Comparison of ENCODE assay signal across 8 cellular contexts in the genomic region with DNA sequence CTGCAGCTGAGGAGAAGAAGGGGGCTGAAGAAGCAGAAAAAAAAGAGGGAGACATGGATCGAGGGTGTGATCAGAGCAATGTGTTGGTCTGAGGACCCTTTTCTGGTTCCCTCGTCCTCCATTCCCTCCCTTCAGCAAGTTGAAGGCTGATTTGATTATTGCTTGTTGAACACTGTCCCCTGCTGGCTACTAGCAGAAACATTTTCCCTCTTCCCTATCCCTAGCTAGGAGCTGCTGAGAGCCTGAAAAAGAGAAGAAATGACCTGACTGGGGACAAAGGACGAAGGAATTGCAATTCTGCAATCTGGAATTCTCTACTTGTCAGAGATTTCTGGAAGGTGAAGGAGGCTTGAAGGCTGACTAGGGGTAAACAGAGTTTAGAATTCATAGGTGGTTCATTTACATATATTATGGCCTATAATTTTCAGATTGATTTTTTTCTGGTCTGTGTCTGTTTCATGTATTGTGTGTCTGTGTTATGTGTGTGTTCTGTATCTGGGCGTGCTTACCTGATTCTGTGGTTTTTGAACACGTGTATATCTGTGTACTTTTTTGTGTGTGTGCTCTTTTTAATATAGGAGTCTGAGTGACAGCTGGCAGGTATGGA. TPM values are rescaled to one million over a fixed set of nuclear protein-coding genes. Genes with fewer than 3 reads are reported as not detected.
DNase-seq lines count a peak whose midpoint lies in the region; ATAC-seq and TF ChIP-seq lines count a peak whose summit lies in the region.

No MANE protein-coding gene starts in this region.

- H3K27me3 Mint-ChIP-seq in activated CD4-positive, alpha-beta T cell treated with anti-CD3 and anti-CD28 coated beads, Interleukin-2, amount 10 ng/mL, durations not matched to agents 24 days and 14 days: peaks cover 13% of the 10 kb centered on the region
- peaks cover 6% of the 10 kb centered on the region for H3K27me3 Mint-ChIP-seq in activated CD4-positive, alpha-beta T cell treated with anti-CD3 and anti-CD28 coated beads, Interleukin-2, amount 10 ng/mL, durations not matched to agents 7 days and 5 days

- H2AFZ ChIP-seq in neural cell (ENCODE audit: low read depth, low read length): no peak overlapping the region

- DNase-seq in activated CD4-positive, alpha-beta T cell treated with anti-CD3 and anti-CD28 coated beads, Interleukin-2, amount 10 ng/mL, durations not matched to agents 24 days and 14 days: peak; percentile 80
- DNase-seq in activated CD4-positive, alpha-beta T cell treated with anti-CD3 and anti-CD28 coated beads, Interleukin-2, amount 50 U/mL, for 1 hour: no peak
- peak; percentile 54 for DNase-seq in NCI-H2196 (lab: John Stamatoyannopoulos, UW; ENCODE audit: unreplicated experiment)
- DNase-seq in activated CD4-positive, alpha-beta T cell treated with anti-CD3 and anti-CD28 coated beads, Interleukin-2, amount 10 ng/mL, durations not matched to agents 7 days and 5 days: peak; percentile 45
- DNase-seq in foreskin keratinocyte: peak in 1 of 2 donors; percentile 53

- no peak overlapping the region for H3K4me2 ChIP-seq in neural cell (ENCODE audit: low read length)

- TF ChIP-seq CTCF in foreskin keratinocyte (conservative IDR thresholded peaks at IDR 0.05): peak; percentile 97
- TF ChIP-seq CTCF in neural cell (IDR thresholded peaks at IDR 0.05; ENCODE audit: poor library complexity, severe bottlenecking): peak; percentile 84

- H3K27ac ChIP-seq in foreskin keratinocyte: no peak overlapping the region
- H3K27ac ChIP-seq in neural cell (ENCODE audit: low read length): no peak overlapping the region

- no peak for TF ChIP-seq EP300 in neural cell (conservative IDR thresholded peaks at IDR 0.05; ENCODE audit: poor library complexity, severe bottlenecking)

- no peak overlapping the region for H3K4me3 Mint-ChIP-seq in activated CD4-positive, alpha-beta T cell treated with anti-CD3 and anti-CD28 coated beads, Interleukin-2, amount 10 ng/mL, durations not matched to agents 24 days and 14 days
- H3K4me3 Mint-ChIP-seq in activated CD4-positive, alpha-beta T cell treated with anti-CD3 and anti-CD28 coated beads, Interleukin-2, amount 10 ng/mL, durations not matched to agents 7 days and 5 days: no peak overlapping the region

- H3K4me3 ChIP-seq in neural cell (ENCODE audit: low read length): no peak overlapping the region

- no peaks in the 10 kb centered on the region for H4K20me1 ChIP-seq in neural cell (ENCODE audit: insufficient read depth)

- peaks cover 22% of the 10 kb centered on the region for H3K4me1 ChIP-seq in foreskin keratinocyte

- no peaks in the 10 kb centered on the region for H3K36me3 ChIP-seq in neural cell (ENCODE audit: insufficient read depth, low read length)

- no peaks in the 10 kb centered on the region for H3F3A ChIP-seq in neural cell (ENCODE audit: insufficient read depth, low read length, poor library complexity, severe bottlenecking)

- no peak overlapping the region for H3K9ac ChIP-seq in neural cell (ENCODE audit: low read length)

- no peak overlapping the region for H3K27ac Mint-ChIP-seq in activated CD4-positive, alpha-beta T cell treated with anti-CD3 and anti-CD28 coated beads, Interleukin-2, amount 10 ng/mL, durations not matched to agents 24 days and 14 days
- no peak overlapping the region for H3K27ac Mint-ChIP-seq in activated CD4-positive, alpha-beta T cell treated with anti-CD3 and anti-CD28 coated beads, Interleukin-2, amount 10 ng/mL, durations not matched to agents 7 days and 5 days

- no peaks in the 10 kb centered on the region for H3K79me2 ChIP-seq in neural cell (replicated peaks; ENCODE audit: insufficient read depth, low read length)

- CTCF ChIA-PET in activated CD4-positive, alpha-beta T cell treated with anti-CD3 and anti-CD28 coated beads, Interleukin-2, amount 10 ng/mL, durations not matched to agents 7 days and 5 days (lab: Charles Lee): interaction anchor here (0.6 to 2.4 kb wide), 23 partner anchors 9 to 371 kb away, joined by 3 to 18 read pairs (median 4); partner anchors contain the start of gene NHLH1

- no peaks in the 10 kb centered on the region for H3K27me3 ChIP-seq in foreskin keratinocyte
- no peaks in the 10 kb centered on the region for H3K27me3 ChIP-seq in neural cell (ENCODE audit: insufficient read depth, low read depth, low read length)

- no peaks in the 10 kb centered on the region for H3K9me3 Mint-ChIP-seq in activated CD4-positive, alpha-beta T cell treated with anti-CD3 and anti-CD28 coated beads, Interleukin-2, amount 10 ng/mL, durations not matched to agents 24 days and 14 days
- no peaks in the 10 kb centered on the region for H3K9me3 Mint-ChIP-seq in activated CD4-positive, alpha-beta T cell treated with anti-CD3 and anti-CD28 coated beads, Interleukin-2, amount 10 ng/mL, durations not matched to agents 7 days and 5 days

- no peaks in the 10 kb centered on the region for H3K9me3 ChIP-seq in neural cell (ENCODE audit: low read length)

- ATAC-seq in HG02763 (IDR thresholded peaks at IDR 0.05; ENCODE audit: unreplicated experiment) (peak; percentile 43), foreskin keratinocyte (peak; percentile 51), GM19023 (IDR thresholded peaks at IDR 0.05; ENCODE audit: unreplicated experiment) (no peak)

- intact Hi-C loops in activated CD4-positive, alpha-beta T cell treated with anti-CD3 and anti-CD28 coated beads, Interleukin-2, amount 10 ng/mL, durations not matched to agents 24 days and 14 days (cut with micrococcal nuclease): loop anchor here (2.0 to 5.0 kb wide), 4 partner anchors 22 to 276 kb away; no protein-coding TSS in a partner anchor

- H3K9me2 ChIP-seq in neural cell (ENCODE audit: insufficient read depth, low read length): no peaks in the 10 kb centered on the region

- peak; percentile 80 for TF ChIP-seq RAD21 in neural cell (conservative IDR thresholded peaks at IDR 0.05)

- POLR2A ChIA-PET in activated CD4-positive, alpha-beta T cell treated with anti-CD3 and anti-CD28 coated beads, Interleukin-2, amount 10 ng/mL, durations not matched to agents 7 days and 5 days (lab: Charles Lee): no interaction called here

- H3K4me1 Mint-ChIP-seq in activated CD4-positive, alpha-beta T cell treated with anti-CD3 and anti-CD28 coated beads, Interleukin-2, amount 10 ng/mL, durations not matched to agents 24 days and 14 days: peaks cover 13% of the 10 kb centered on the region
- peaks cover 15% of the 10 kb centered on the region for H3K4me1 Mint-ChIP-seq in activated CD4-positive, alpha-beta T cell treated with anti-CD3 and anti-CD28 coated beads, Interleukin-2, amount 10 ng/mL, durations not matched to agents 7 days and 5 days

- H3K36me3 Mint-ChIP-seq in activated CD4-positive, alpha-beta T cell treated with anti-CD3 and anti-CD28 coated beads, Interleukin-2, amount 10 ng/mL, durations not matched to agents 24 days and 14 days (ENCODE audit: low read depth): no peaks in the 10 kb centered on the region
- H3K36me3 Mint-ChIP-seq in activated CD4-positive, alpha-beta T cell treated with anti-CD3 and anti-CD28 coated beads, Interleukin-2, amount 10 ng/mL, durations not matched to agents 7 days and 5 days (ENCODE audit: low read depth): no peaks in the 10 kb centered on the region

TF ChIP-seq in neural cell, 6 proteins besides CTCF, POLR2A, EP300 and RAD21 (continues in another document):
- peak; percentile 68 for TF ChIP-seq SMC3 (conservative IDR thresholded peaks at IDR 0.05; ENCODE audit: poor library complexity)
- TF ChIP-seq MXI1 (conservative IDR thresholded peaks at IDR 0.05; ENCODE audit: poor library complexity, severe bottlenecking): no peak

RNA-seq across cellular contexts. Expression of gene NHLH1, which starts 9.8 kb away (rescaled TPM):
- total RNA-seq in activated CD4-positive, alpha-beta T cell treated with anti-CD3 and anti-CD28 coated beads, Interleukin-2, amount 10 ng/mL, durations not matched to agents 24 days and 14 days: 0.40 and 0.54 TPM in 2 replicates
- total RNA-seq in activated CD4-positive, alpha-beta T cell treated with anti-CD3 and anti-CD28 coated beads, Interleukin-2, amount 10 ng/mL, durations not matched to agents 7 days and 5 days: under 1 TPM; 0.10 to 0.25 TPM
- total RNA-seq in foreskin keratinocyte: 0.04 TPM in 1 of 2 replicates, not detected in the other
- polyA plus RNA-seq in foreskin keratinocyte (0.07 TPM in 2 replicates), neural cell (0.11 and 0.90 TPM in 2 replicates)
- 0.24 and 0.58 TPM in 2 replicates for polyA minus RNA-seq in neural cell

RNA-seq across cellular contexts. Expression of gene VANGL2, which starts 23.7 kb away (rescaled TPM):
- total RNA-seq in activated CD4-positive, alpha-beta T cell treated with anti-CD3 and anti-CD28 coated beads, Interleukin-2, amount 10 ng/mL, durations not matched to agents 24 days and 14 days: 0.02 and 0.05 TPM in 2 replicates
- under 1 TPM in 1 of 2 experiments, not detected in 1; 0.04 TPM for total RNA-seq in activated CD4-positive, alpha-beta T cell treated with anti-CD3 and anti-CD28 coated beads, Interleukin-2, amount 10 ng/mL, durations not matched to agents 7 days and 5 days
- 8.0 and 9.9 TPM in 2 replicates for total RNA-seq in foreskin keratinocyte
- polyA plus RNA-seq in foreskin keratinocyte (5.5 and 5.8 TPM in 2 replicates), neural cell (22.6 and 34.0 TPM in 2 replicates)
- 56.7 and 57.8 TPM in 2 replicates for polyA minus RNA-seq in neural cell

RNA-seq across cellular contexts. Expression of gene NCSTN, which starts 33.4 kb away (rescaled TPM):
- 73.6 and 81.1 TPM in 2 replicates for total RNA-seq in activated CD4-positive, alpha-beta T cell treated with anti-CD3 and anti-CD28 coated beads, Interleukin-2, amount 10 ng/mL, durations not matched to agents 24 days and 14 days
- total RNA-seq in activated CD4-positive, alpha-beta T cell treated with anti-CD3 and anti-CD28 coated beads, Interleukin-2, amount 10 ng/mL, durations not matched to agents 7 days and 5 days: 10 to 100 TPM; 72.3 to 75.5 TPM
- total RNA-seq in foreskin keratinocyte: 55.2 and 60.9 TPM in 2 replicates
- 61.4 and 61.7 TPM in 2 replicates for polyA plus RNA-seq in foreskin keratinocyte
- 21.0 and 26.8 TPM in 2 replicates for polyA plus RNA-seq in neural cell
- polyA minus RNA-seq in neural cell: 47.0 and 47.6 TPM in 2 replicates

RNA-seq across cellular contexts. Expression of gene COPA, which starts 33.6 kb away (rescaled TPM):
- total RNA-seq in activated CD4-positive, alpha-beta T cell treated with anti-CD3 and anti-CD28 coated beads, Interleukin-2, amount 10 ng/mL, durations not matched to agents 24 days and 14 days: 116 and 125 TPM in 2 replicates
- 100 to 1,000 TPM; 122 TPM for total RNA-seq in activated CD4-positive, alpha-beta T cell treated with anti-CD3 and anti-CD28 coated beads, Interleukin-2, amount 10 ng/mL, durations not matched to agents 7 days and 5 days
- 116 and 147 TPM in 2 replicates for total RNA-seq in foreskin keratinocyte
- polyA plus RNA-seq in foreskin keratinocyte (57.8 and 58.4 TPM in 2 replicates), neural cell (75.0 and 75.6 TPM in 2 replicates)
- 146 and 150 TPM in 2 replicates for polyA minus RNA-seq in neural cell
